ENCODE assay signal across 23 cellular contexts in genomic region chr13:100510208-100510997, GRCh38.
DNase-seq lines count a peak whose midpoint lies in the region; ATAC-seq, FAIRE-seq and TF ChIP-seq lines count a peak whose summit lies in the region.
"Had no signal": no experiment of that assay in that cellular context is flagged by ENCODE, and none has a peak within 500 bp of the region (broad histone marks: within the 10 kb centered on the region; RNA-seq: fewer than 3 reads in every experiment).

No MANE protein-coding gene starts in this region.

- H3K4me3 Mint-ChIP-seq in activated T-helper 17 cell treated with anti-CD3 and anti-CD28 coated beads, Interleukin-2, amount 50 U/mL, for 72 hours = no peak overlapping the region
- H3K4me3 Mint-ChIP-seq: activated naive CD4-positive, alpha-beta T cell treated with anti-CD3 and anti-CD28 coated beads for 36 hours; memory B cell; natural killer cell had no signal

- peaks cover 12% of the 10 kb centered on the region for H3K4me1 ChIP-seq in Panc1 (ENCODE audit: control insufficient read depth, insufficient read depth, low read length)

- in situ Hi-C loops in Panc1 (cut with HindIII; ENCODE audit: low pct_unique_long_range_greater_than_20kb, low sequenced_read_pairs) = no loop called here

- no peaks in the 10 kb centered on the region for H3K36me3 ChIP-seq in Panc1 (ENCODE audit: control insufficient read depth, insufficient read depth, low read length)
- H3K36me3 ChIP-seq: suprapubic skin, WERI-Rb-1 had no signal

- H3K4me1 Mint-ChIP-seq in activated T-helper 17 cell treated with anti-CD3 and anti-CD28 coated beads, Interleukin-2, amount 50 U/mL, for 72 hours = peaks cover 13% of the 10 kb centered on the region

- peaks cover 7% of the 10 kb centered on the region for H3K27me3 Mint-ChIP-seq in activated T-helper 17 cell treated with anti-CD3 and anti-CD28 coated beads, Interleukin-2, amount 50 U/mL, for 72 hours
- H3K27me3 Mint-ChIP-seq: progenitor cell of endocrine pancreas had no signal

- POLR2A ChIA-PET in HEK293T (lab: Yijun Ruan, JAX) (no interaction called here), Panc1 (lab: Charles Lee) (no interaction called here)

- no peak for TF ChIP-seq CTCF in Panc1 (IDR thresholded peaks at IDR 0.05)

- H3K9me3 ChIP-seq in Panc1 (ENCODE audit: control insufficient read depth, insufficient read depth, low read depth, low read length) = no peaks in the 10 kb centered on the region
- H3K9me3 ChIP-seq: suprapubic skin had no signal

- H3K27ac ChIP-seq in Panc1 (ENCODE audit: low read length) = peak overlapping the region; percentile 48; the same call in 1 of the 2 replicates
- H3K27ac ChIP-seq: RWPE1, suprapubic skin, WERI-Rb-1 had no signal

- H3K4me3 ChIP-seq in Panc1 (ENCODE audit: low read depth in 2 of 2, low read length in 2 of 2) = no peak overlapping the region
- H3K4me3 ChIP-seq: suprapubic skin had no signal

- CTCF ChIA-PET in HEK293T (lab: Yijun Ruan, JAX) (interaction anchor here (0.6 to 0.8 kb wide), 3 partner anchors 16 to 788 kb away, joined by 3 to 12 read pairs (median 3); no protein-coding TSS in a partner anchor), Panc1 (lab: Charles Lee) (no interaction called here)

- no peaks in the 10 kb centered on the region for H3K36me3 Mint-ChIP-seq in activated T-helper 17 cell treated with anti-CD3 and anti-CD28 coated beads, Interleukin-2, amount 50 U/mL, for 72 hours (ENCODE audit: low read depth)
- H3K36me3 Mint-ChIP-seq: memory B cell, natural killer cell had no signal

- ATAC-seq in Panc1 (no peak), HG03139 (IDR thresholded peaks at IDR 0.05; ENCODE audit: unreplicated experiment) (no peak)
- ATAC-seq in activated T-helper 17 cell treated with anti-CD3 and anti-CD28 coated beads, Interleukin-2, amount 50 U/mL, for 72 hours (replicated peaks) = no peak
- ATAC-seq: natural killer cell had no signal

- no peak overlapping the region for H3K27ac Mint-ChIP-seq in activated T-helper 17 cell treated with anti-CD3 and anti-CD28 coated beads, Interleukin-2, amount 50 U/mL, for 72 hours
- H3K27ac Mint-ChIP-seq: activated naive CD4-positive, alpha-beta T cell treated with anti-CD3 and anti-CD28 coated beads for 36 hours; memory B cell; natural killer cell; progenitor cell of endocrine pancreas had no signal

- H3K9me3 Mint-ChIP-seq in activated T-helper 17 cell treated with anti-CD3 and anti-CD28 coated beads, Interleukin-2, amount 50 U/mL, for 72 hours = no peaks in the 10 kb centered on the region
- H3K9me3 Mint-ChIP-seq: activated naive CD4-positive, alpha-beta T cell treated with anti-CD3 and anti-CD28 coated beads for 36 hours; memory B cell; natural killer cell had no signal

- no TSS peak for BruUV-seq in Panc1 (replicated peaks; lab: Mats Ljungman, UMichigan)

- DNase-seq in HEK293T (ENCODE audit: extremely low spot score) (no peak), NCI-H146 (lab: John Stamatoyannopoulos, UW) (peak; percentile 67), Panc1 (ENCODE audit: low read depth, low spot score) (no peak), iPS-NIHi11 (ENCODE audit: low spot score) (peak; percentile 46), HTR-8/SVneo (ENCODE audit: insufficient read length, low spot score) (no peak)
- DNase-seq: activated CD4-positive, alpha-beta T cell treated with anti-CD3 and anti-CD28 coated beads, Interleukin-2, amount 50 U/mL, for 48 hours; activated naive CD4-positive, alpha-beta T cell treated with anti-CD3 and anti-CD28 coated beads for 36 hours; AML-193; aorta; DND-41; effector CD4-positive, alpha-beta T cell; KG1; natural killer cell; NCI-H526; small intestine; stimulated activated CD4-positive, alpha-beta T cell treated with anti-CD3 and anti-CD28 coated beads, Interleukin-4, amount 100 ng/mL, for 4 hours; WERI-Rb-1 had no signal

- FAIRE-seq in HTR-8/SVneo (lab: Jason Lieb, UNC) = no peak
- FAIRE-seq: small intestine had no signal

- H3K27me3 ChIP-seq in Panc1 (ENCODE audit: control insufficient read depth, insufficient read depth, low read length) = no peaks in the 10 kb centered on the region
- H3K27me3 ChIP-seq: suprapubic skin had no signal

- intact Hi-C loops in Panc1 (cut with micrococcal nuclease; ENCODE audit: unreplicated experiment) = loop anchor here (5.0 to 10.0 kb wide), 3 partner anchors 118 to 856 kb away; no protein-coding TSS in a partner anchor

TF ChIP-seq in HEK293T, 16 proteins besides CTCF, POLR2A, EP300 and RAD21:
- peak; percentile 61 for TF ChIP-seq PKNOX1 (IDR thresholded peaks at IDR 0.05)
- no peak for TF ChIP-seq SUZ12 (IDR thresholded peaks at IDR 0.05)
- TF ChIP-seq BHLHE40 (IDR thresholded peaks at IDR 0.05; ENCODE audit: borderline replicate concordance) = no peak
- no peak for TF ChIP-seq FOXA1 (IDR thresholded peaks at IDR 0.05)

Comparison
In these comparisons a context has a peak if more than half of its experiments do, and no peak if none do; other contexts are left out.
1. DNase-seq: peak in NCI-H146 (single experiment) and iPS-NIHi11 (single experiment); none in HEK293T (single experiment), Panc1 (single experiment) and HTR-8/SVneo (single experiment).